Comparison of ENCODE assay signal across 8 cellular contexts in genomic region chr11:46389450-46390330, GRCh38. TPM values are rescaled to one million over a fixed set of nuclear protein-coding genes. Genes with fewer than 3 reads are reported as not detected.
DNase-seq lines count a peak whose midpoint lies in the region; ATAC-seq and TF ChIP-seq lines count a peak whose summit lies in the region.

No MANE protein-coding gene starts in this region.

- no peak overlapping the region for H3K27ac ChIP-seq in OCI-LY7 (ENCODE audit: low read depth, low read length, poor library complexity, severe bottlenecking)

- no TSS peak for BruUV-seq in OCI-LY7 (replicated peaks; lab: Mats Ljungman, UMichigan)

- DNase-seq in AG09319 (ENCODE audit: extremely low read depth, low read depth) (no peak), HT-29 (ENCODE audit: low spot score) (peak; percentile 85), OCI-LY7 (ENCODE audit: low spot score) (peak; percentile 64), head of caudate nucleus (peak; percentile 53 to 90 (median 78)), omental fat pad (ENCODE audit: low spot score) (no peak)
- DNase-seq in activated naive CD4-positive, alpha-beta T cell treated with anti-CD3 and anti-CD28 coated beads, Interleukin-2, amount 50 U/mL, for 16 hours = peak; percentile 41

- peak overlapping the region; percentile 50 for H3K4me3 ChIP-seq in OCI-LY7 (ENCODE audit: low read depth, low read length, poor library complexity, severe bottlenecking)

- no peaks in the 10 kb centered on the region for H3K9me2 ChIP-seq in OCI-LY7 (ENCODE audit: insufficient read depth, low read length)

- peak; percentile 84 for TF ChIP-seq CTCF in AG09319 (IDR thresholded peaks at IDR 0.05; ENCODE audit: low read depth, low read length)
- TF ChIP-seq CTCF in OCI-LY7 (conservative IDR thresholded peaks at IDR 0.05; ENCODE audit: low read length) = peak; percentile 85
- peak in 1 of 3 donors; percentile 46 for TF ChIP-seq CTCF in omental fat pad (IDR thresholded peaks at IDR 0.05)

- intact Hi-C loops in OCI-LY7 (cut with micrococcal nuclease; ENCODE audit: unreplicated experiment) (loop anchor here (1.0 kb wide), 2 partner anchors 140 to 149 kb away; no protein-coding TSS in a partner anchor), head of caudate nucleus (cut with DNase I) (loop anchor here (2.0 to 5.0 kb wide), 2 partner anchors 138 to 149 kb away; no protein-coding TSS in a partner anchor)

- H3K4me1 ChIP-seq in OCI-LY7 (ENCODE audit: insufficient read depth, low read length, poor library complexity, severe bottlenecking) = no peaks in the 10 kb centered on the region

- POLR2A ChIA-PET in OCI-LY7 (lab: Charles Lee) = no interaction called here

- ATAC-seq in GM18511 (IDR thresholded peaks at IDR 0.05; ENCODE audit: unreplicated experiment) (peak; percentile 61), omental fat pad (ENCODE audit: low FRiP score) (peak; percentile 16), HG03139 (IDR thresholded peaks at IDR 0.05; ENCODE audit: unreplicated experiment) (no peak)

- peak overlapping the region; percentile 75 for H3K4me2 ChIP-seq in OCI-LY7 (ENCODE audit: low read length)

- no peak overlapping the region for H2AFZ ChIP-seq in OCI-LY7 (ENCODE audit: low read length)

- no peaks in the 10 kb centered on the region for H3K79me2 ChIP-seq in OCI-LY7 (ENCODE audit: insufficient read depth, low read depth, low read length)

- no peaks in the 10 kb centered on the region for H3K9me3 ChIP-seq in OCI-LY7 (ENCODE audit: low read length)

- CTCF ChIA-PET in OCI-LY7 (lab: Charles Lee; ENCODE audit: unreplicated experiment) = no interaction called here

- no peaks in the 10 kb centered on the region for H3K36me3 ChIP-seq in OCI-LY7 (ENCODE audit: insufficient read depth, low read length)

- H4K20me1 ChIP-seq in OCI-LY7 (ENCODE audit: insufficient read depth, low read length) = no peaks in the 10 kb centered on the region

RNA-seq across cellular contexts. Expression of gene CHRM4, which starts 1.9 kb away (rescaled TPM):
- total RNA-seq in HT-29 (2014; rRNA removed; shearing (Covaris generic)) = 0.05 and 0.70 TPM in 2 replicates
- total RNA-seq in OCI-LY7 (2014; rRNA removed; shearing (Covaris generic)) = 0.09 TPM in 1 of 2 replicates, not detected in the other
- 0.24 TPM in 1 of 2 replicates, not detected in the other for total RNA-seq in OCI-LY7 (2022)
- total RNA-seq in omental fat pad = under 1 TPM in 2 of 4 donors, not detected in 2; 0.63 to 0.74 TPM

RNA-seq across cellular contexts. Expression of gene MDK, which starts 8.2 kb away (rescaled TPM):
- total RNA-seq in HT-29 (2014; rRNA removed; shearing (Covaris generic)) = 90.8 and 110 TPM in 2 replicates
- 4.1 and 5.1 TPM in 2 replicates for total RNA-seq in OCI-LY7 (2014; rRNA removed; shearing (Covaris generic))
- total RNA-seq in OCI-LY7 (2022) = 5.4 and 6.2 TPM in 2 replicates
- 10 to 100 TPM; 11.7 to 18.1 (median 15.2) TPM for total RNA-seq in omental fat pad

RNA-seq across cellular contexts. Expression of gene DGKZ, which starts 42.4 kb away (rescaled TPM):
- total RNA-seq in HT-29 (2014; rRNA removed; shearing (Covaris generic)) = 190 and 194 TPM in 2 replicates
- total RNA-seq in OCI-LY7 (2014; rRNA removed; shearing (Covaris generic)) = 110 and 134 TPM in 2 replicates
- total RNA-seq in OCI-LY7 (2022) (141 and 163 TPM in 2 replicates), omental fat pad (10 to 100 TPM; 29.2 to 79.4 (median 63.3) TPM)

Comparison
In these comparisons a context has a peak if more than half of its experiments do, and no peak if none do; other contexts are left out.
1. DNase-seq: peak in HT-29 (single experiment), OCI-LY7 (single experiment), activated naive CD4-positive, alpha-beta T cell treated with anti-CD3 and anti-CD28 coated beads, Interleukin-2, amount 50 U/mL, for 16 hours (single experiment) and head of caudate nucleus (42 of 42); none in AG09319 (single experiment) and omental fat pad (single experiment).